ENCODE assay signal across 1 cellular context in the genomic region with DNA sequence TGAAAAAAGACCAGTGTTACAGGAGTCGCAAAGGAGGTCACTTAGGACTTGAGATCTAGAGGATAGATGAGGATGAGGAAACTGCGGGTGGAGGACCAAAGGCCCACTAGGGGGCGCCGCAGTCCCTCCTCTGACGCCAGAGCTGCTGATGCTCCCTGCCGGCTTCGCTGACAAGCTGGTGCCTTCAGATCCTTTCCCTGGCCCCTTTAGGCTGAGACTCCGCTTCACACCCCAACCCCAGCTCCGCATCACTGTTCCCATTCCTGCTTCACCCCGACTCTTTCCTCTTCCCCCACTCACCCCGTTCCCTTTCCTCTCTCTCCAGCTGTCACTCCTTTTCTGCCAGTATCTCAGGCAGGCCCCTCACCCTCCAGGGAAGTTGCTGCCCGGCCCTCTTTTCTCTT.
TF ChIP-seq lines count a peak whose summit lies in the region.

No MANE protein-coding gene starts in this region.

TF ChIP-seq in K562, 482 proteins besides CTCF, POLR2A, EP300 and RAD21 (continued from another document and continues in another):
- TF ChIP-seq, protein P1, sequence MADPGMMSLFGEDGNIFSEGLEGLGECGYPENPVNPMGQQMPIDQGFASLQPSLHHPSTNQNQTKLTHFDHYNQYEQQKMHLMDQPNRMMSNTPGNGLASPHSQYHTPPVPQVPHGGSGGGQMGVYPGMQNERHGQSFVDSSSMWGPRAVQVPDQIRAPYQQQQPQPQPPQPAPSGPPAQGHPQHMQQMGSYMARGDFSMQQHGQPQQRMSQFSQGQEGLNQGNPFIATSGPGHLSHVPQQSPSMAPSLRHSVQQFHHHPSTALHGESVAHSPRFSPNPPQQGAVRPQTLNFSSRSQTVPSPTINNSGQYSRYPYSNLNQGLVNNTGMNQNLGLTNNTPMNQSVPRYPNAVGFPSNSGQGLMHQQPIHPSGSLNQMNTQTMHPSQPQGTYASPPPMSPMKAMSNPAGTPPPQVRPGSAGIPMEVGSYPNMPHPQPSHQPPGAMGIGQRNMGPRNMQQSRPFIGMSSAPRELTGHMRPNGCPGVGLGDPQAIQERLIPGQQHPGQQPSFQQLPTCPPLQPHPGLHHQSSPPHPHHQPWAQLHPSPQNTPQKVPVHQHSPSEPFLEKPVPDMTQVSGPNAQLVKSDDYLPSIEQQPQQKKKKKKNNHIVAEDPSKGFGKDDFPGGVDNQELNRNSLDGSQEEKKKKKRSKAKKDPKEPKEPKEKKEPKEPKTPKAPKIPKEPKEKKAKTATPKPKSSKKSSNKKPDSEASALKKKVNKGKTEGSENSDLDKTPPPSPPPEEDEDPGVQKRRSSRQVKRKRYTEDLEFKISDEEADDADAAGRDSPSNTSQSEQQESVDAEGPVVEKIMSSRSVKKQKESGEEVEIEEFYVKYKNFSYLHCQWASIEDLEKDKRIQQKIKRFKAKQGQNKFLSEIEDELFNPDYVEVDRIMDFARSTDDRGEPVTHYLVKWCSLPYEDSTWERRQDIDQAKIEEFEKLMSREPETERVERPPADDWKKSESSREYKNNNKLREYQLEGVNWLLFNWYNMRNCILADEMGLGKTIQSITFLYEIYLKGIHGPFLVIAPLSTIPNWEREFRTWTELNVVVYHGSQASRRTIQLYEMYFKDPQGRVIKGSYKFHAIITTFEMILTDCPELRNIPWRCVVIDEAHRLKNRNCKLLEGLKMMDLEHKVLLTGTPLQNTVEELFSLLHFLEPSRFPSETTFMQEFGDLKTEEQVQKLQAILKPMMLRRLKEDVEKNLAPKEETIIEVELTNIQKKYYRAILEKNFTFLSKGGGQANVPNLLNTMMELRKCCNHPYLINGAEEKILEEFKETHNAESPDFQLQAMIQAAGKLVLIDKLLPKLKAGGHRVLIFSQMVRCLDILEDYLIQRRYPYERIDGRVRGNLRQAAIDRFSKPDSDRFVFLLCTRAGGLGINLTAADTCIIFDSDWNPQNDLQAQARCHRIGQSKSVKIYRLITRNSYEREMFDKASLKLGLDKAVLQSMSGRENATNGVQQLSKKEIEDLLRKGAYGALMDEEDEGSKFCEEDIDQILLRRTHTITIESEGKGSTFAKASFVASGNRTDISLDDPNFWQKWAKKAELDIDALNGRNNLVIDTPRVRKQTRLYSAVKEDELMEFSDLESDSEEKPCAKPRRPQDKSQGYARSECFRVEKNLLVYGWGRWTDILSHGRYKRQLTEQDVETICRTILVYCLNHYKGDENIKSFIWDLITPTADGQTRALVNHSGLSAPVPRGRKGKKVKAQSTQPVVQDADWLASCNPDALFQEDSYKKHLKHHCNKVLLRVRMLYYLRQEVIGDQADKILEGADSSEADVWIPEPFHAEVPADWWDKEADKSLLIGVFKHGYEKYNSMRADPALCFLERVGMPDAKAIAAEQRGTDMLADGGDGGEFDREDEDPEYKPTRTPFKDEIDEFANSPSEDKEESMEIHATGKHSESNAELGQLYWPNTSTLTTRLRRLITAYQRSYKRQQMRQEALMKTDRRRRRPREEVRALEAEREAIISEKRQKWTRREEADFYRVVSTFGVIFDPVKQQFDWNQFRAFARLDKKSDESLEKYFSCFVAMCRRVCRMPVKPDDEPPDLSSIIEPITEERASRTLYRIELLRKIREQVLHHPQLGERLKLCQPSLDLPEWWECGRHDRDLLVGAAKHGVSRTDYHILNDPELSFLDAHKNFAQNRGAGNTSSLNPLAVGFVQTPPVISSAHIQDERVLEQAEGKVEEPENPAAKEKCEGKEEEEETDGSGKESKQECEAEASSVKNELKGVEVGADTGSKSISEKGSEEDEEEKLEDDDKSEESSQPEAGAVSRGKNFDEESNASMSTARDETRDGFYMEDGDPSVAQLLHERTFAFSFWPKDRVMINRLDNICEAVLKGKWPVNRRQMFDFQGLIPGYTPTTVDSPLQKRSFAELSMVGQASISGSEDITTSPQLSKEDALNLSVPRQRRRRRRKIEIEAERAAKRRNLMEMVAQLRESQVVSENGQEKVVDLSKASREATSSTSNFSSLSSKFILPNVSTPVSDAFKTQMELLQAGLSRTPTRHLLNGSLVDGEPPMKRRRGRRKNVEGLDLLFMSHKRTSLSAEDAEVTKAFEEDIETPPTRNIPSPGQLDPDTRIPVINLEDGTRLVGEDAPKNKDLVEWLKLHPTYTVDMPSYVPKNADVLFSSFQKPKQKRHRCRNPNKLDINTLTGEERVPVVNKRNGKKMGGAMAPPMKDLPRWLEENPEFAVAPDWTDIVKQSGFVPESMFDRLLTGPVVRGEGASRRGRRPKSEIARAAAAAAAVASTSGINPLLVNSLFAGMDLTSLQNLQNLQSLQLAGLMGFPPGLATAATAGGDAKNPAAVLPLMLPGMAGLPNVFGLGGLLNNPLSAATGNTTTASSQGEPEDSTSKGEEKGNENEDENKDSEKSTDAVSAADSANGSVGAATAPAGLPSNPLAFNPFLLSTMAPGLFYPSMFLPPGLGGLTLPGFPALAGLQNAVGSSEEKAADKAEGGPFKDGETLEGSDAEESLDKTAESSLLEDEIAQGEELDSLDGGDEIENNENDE (IDR thresholded peaks at IDR 0.05; ENCODE audit: low read depth, low read length): no peak
- TF ChIP-seq KDM4B (IDR thresholded peaks at IDR 0.05; ENCODE audit: borderline replicate concordance in 2 of 2, low read depth in 1 of 2) (no peak), ATF7 (IDR thresholded peaks at IDR 0.05) (0 out of 2 replicates have a peak, but pooled peaks have one; percentile 20), SRSF9 (IDR thresholded peaks at IDR 0.05; ENCODE audit: borderline replicate concordance, low read depth, low read length) (no peak), KLF16 (IDR thresholded peaks at IDR 0.05) (peak; percentile 51; the same call in 1 of the 2 replicates), CREBBP (IDR thresholded peaks at IDR 0.05; ENCODE audit: low read depth, low read length) (no peak), SMAD2 (IDR thresholded peaks at IDR 0.05; ENCODE audit: low read depth, low read length) (no peak), ZFP36 (IDR thresholded peaks at IDR 0.05; ENCODE audit: low read depth, low read length, partially characterized antibody) (peak; percentile 18), CREB1 (IDR thresholded peaks at IDR 0.05) (no peak), CREB1 (CRISPR knock-in tag; IDR thresholded peaks at IDR 0.05) (peak; percentile 62; the same call in 1 of the 2 replicates), SRF (CRISPR knock-in tag; IDR thresholded peaks at IDR 0.05) (peak in 1 of 2 experiments; percentile 57; a peak in 1 of 4 replicates), HOXB6 (CRISPR knock-in tag; IDR thresholded peaks at IDR 0.05; ENCODE audit: borderline replicate concordance) (no peak), MED1 (CRISPR knock-in tag; IDR thresholded peaks at IDR 0.05; ENCODE audit: borderline replicate concordance) (no peak), ZFPM2 (CRISPR knock-in tag; IDR thresholded peaks at IDR 0.05) (no peak), SMAD1 (IDR thresholded peaks at IDR 0.05; ENCODE audit: low read depth, low read length, partially characterized antibody) (no peak), ATF1 (CRISPR knock-in tag; IDR thresholded peaks at IDR 0.05) (no peak), ATF1 (tag; IDR thresholded peaks at IDR 0.05) (peak; percentile 74), NCOR1 (IDR thresholded peaks at IDR 0.05) (no peak)
- TF ChIP-seq, protein P2, sequence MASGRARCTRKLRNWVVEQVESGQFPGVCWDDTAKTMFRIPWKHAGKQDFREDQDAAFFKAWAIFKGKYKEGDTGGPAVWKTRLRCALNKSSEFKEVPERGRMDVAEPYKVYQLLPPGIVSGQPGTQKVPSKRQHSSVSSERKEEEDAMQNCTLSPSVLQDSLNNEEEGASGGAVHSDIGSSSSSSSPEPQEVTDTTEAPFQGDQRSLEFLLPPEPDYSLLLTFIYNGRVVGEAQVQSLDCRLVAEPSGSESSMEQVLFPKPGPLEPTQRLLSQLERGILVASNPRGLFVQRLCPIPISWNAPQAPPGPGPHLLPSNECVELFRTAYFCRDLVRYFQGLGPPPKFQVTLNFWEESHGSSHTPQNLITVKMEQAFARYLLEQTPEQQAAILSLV (tag; IDR thresholded peaks at IDR 0.05): no peak
- TF ChIP-seq, protein P3, sequence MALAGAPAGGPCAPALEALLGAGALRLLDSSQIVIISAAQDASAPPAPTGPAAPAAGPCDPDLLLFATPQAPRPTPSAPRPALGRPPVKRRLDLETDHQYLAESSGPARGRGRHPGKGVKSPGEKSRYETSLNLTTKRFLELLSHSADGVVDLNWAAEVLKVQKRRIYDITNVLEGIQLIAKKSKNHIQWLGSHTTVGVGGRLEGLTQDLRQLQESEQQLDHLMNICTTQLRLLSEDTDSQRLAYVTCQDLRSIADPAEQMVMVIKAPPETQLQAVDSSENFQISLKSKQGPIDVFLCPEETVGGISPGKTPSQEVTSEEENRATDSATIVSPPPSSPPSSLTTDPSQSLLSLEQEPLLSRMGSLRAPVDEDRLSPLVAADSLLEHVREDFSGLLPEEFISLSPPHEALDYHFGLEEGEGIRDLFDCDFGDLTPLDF (CRISPR knock-in tag; IDR thresholded peaks at IDR 0.05): no peak
- TF ChIP-seq, protein P4, sequence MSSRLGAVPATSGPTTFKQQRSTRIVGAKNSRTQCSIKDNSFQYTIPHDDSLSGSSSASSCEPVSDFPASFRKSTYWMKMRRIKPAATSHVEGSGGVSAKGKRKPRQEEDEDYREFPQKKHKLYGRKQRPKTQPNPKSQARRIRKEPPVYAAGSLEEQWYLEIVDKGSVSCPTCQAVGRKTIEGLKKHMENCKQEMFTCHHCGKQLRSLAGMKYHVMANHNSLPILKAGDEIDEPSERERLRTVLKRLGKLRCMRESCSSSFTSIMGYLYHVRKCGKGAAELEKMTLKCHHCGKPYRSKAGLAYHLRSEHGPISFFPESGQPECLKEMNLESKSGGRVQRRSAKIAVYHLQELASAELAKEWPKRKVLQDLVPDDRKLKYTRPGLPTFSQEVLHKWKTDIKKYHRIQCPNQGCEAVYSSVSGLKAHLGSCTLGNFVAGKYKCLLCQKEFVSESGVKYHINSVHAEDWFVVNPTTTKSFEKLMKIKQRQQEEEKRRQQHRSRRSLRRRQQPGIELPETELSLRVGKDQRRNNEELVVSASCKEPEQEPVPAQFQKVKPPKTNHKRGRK (tag; IDR thresholded peaks at IDR 0.05): peak; percentile 79
- TF ChIP-seq, protein P5, sequence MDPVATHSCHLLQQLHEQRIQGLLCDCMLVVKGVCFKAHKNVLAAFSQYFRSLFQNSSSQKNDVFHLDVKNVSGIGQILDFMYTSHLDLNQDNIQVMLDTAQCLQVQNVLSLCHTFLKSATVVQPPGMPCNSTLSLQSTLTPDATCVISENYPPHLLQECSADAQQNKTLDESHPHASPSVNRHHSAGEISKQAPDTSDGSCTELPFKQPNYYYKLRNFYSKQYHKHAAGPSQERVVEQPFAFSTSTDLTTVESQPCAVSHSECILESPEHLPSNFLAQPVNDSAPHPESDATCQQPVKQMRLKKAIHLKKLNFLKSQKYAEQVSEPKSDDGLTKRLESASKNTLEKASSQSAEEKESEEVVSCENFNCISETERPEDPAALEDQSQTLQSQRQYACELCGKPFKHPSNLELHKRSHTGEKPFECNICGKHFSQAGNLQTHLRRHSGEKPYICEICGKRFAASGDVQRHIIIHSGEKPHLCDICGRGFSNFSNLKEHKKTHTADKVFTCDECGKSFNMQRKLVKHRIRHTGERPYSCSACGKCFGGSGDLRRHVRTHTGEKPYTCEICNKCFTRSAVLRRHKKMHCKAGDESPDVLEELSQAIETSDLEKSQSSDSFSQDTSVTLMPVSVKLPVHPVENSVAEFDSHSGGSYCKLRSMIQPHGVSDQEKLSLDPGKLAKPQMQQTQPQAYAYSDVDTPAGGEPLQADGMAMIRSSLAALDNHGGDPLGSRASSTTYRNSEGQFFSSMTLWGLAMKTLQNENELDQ (CRISPR knock-in tag; IDR thresholded peaks at IDR 0.05; ENCODE audit: borderline replicate concordance): no peak
- TF ChIP-seq, protein P6, sequence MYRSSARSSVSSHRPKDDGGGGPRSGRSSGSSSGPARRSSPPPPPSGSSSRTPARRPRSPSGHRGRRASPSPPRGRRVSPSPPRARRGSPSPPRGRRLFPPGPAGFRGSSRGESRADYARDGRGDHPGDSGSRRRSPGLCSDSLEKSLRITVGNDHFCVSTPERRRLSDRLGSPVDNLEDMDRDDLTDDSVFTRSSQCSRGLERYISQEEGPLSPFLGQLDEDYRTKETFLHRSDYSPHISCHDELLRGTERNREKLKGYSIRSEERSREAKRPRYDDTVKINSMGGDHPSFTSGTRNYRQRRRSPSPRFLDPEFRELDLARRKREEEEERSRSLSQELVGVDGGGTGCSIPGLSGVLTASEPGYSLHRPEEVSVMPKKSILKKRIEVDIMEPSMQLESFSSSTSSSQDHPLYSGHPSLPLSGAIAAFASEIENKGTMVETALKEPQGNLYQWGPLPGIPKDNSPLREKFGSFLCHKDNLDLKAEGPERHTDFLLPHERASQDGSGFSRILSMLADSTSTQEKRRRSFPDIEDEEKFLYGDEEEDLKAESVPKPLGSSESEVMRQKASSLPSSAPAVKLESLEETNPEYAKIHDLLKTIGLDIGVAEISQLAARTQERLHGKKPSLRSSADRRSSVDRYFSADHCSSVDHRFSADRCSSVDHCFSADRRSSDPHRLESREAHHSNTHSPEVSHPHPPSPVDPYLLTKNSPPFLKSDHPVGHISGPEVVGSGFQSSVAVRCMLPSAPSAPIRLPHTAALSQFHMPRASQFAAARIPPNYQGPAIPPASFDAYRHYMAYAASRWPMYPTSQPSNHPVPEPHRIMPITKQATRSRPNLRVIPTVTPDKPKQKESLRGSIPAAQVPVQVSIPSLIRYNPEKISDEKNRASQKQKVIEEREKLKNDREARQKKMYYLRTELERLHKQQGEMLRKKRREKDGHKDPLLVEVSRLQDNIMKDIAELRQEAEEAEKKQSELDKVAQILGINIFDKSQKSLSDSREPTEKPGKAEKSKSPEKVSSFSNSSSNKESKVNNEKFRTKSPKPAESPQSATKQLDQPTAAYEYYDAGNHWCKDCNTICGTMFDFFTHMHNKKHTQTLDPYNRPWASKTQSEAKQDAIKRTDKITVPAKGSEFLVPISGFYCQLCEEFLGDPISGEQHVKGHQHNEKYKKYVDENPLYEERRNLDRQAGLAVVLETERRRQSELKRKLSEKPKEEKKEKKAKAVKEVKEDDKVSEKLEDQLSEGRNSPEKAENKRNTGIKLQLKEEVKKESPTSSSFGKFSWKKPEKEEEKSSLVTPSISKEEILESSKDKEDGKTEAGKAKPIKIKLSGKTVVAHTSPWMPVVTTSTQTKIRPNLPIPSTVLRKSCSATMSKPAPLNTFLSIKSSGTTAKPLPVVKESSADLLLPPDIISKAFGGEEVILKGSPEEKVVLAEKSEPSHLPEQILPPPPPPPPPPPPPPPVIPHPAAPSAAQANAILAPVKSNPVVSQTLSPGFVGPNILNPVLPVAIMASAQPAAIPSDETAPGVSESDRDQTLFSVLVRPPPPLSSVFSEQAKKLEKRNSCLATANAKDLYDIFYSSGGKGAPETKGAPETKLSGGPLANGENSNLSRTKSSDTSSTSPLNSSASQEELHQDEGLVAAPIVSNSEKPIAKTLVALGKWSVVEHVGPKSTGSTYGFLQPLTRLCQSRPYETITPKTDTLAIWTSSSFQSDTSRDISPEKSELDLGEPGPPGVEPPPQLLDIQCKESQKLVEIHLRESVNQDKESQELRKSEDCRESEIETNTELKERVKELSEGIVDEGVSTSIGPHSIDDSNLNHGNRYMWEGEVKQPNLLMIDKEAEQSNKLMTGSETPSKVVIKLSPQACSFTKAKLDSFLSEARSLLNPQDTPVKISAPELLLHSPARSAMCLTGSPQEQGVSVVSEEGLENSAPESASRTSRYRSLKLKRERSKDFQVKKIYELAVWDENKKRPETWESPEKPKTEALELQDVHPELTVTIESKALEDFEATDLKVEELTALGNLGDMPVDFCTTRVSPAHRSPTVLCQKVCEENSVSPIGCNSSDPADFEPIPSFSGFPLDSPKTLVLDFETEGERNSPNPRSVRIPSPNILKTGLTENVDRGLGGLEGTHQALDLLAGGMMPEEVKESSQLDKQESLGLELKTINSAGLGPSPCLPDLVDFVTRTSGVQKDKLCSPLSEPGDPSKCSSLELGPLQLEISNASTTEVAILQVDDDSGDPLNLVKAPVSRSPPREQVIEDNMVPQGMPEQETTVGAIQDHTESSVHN (IDR thresholded peaks at IDR 0.05; ENCODE audit: borderline replicate concordance in 1 of 2, low read depth in 1 of 2): no peak
